In the genomic region with DNA sequence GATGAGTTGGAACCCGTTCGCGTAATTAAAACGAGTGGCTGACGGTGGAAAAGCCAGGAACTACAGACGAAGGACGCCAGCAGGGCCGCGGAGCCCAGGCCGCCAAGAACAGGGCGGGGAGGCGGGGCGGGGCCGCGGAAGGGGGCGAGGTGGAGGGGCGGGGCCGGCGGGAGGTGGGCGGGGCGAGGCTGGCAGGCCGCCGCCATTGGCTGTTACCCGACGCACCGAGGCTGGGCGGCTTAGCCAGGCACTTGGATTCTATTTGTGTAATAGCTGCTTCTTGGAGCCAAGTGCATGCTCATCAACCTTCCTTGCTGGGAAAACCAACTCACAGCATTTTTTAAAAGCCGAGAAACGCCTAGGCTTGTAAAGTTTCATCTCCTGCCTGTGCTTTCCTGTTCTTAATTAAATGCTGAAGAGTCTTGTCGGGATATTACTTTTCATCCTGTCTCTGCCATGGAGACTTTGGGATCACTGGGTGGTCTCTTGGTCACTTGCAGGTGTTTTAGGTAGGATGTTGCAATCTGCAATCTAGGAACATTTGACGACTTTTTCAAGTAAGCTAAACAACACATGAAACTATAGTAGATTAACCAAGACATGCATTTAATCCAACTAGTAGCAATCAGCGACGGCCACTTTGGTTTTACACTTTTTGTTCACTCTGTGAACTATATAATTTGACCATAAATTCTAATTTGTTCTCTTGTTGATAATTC, we compare ENCODE assay signal across 8 cellular contexts.
A peak's percentile ranks its signal among the peaks of the same experiment; 100 is the strongest.
DNase-seq lines count a peak whose midpoint lies in the region; ATAC-seq and TF ChIP-seq lines count a peak whose summit lies in the region.

No MANE protein-coding gene starts in this region.

- in situ Hi-C loops in astrocyte of the cerebellum (cut with HindIII; ENCODE audit: low sequenced_read_pairs) = no loop called here

- TF ChIP-seq CTCF in astrocyte of the cerebellum (IDR thresholded peaks at IDR 0.05; ENCODE audit: low read depth, low read length, missing control alignments) = no peak

- ATAC-seq in GM18499 (IDR thresholded peaks at IDR 0.05; ENCODE audit: insufficient read depth, unreplicated experiment) (peak; percentile 22), HG02943 (IDR thresholded peaks at IDR 0.05; ENCODE audit: low read depth, unreplicated experiment) (peak; percentile 50), aorta (ENCODE audit: low FRiP score) (peak; percentile 93)

- no peaks in the 10 kb centered on the region for H3K27me3 ChIP-seq in rectal smooth muscle tissue (ENCODE audit: control insufficient read depth, insufficient read depth, low read length)
- H3K27me3 ChIP-seq in aorta (ENCODE audit: control insufficient read depth in 1 of 2, insufficient read depth in 2 of 2, low read length in 1 of 2) = no peaks in the 10 kb centered on the region

- H3K27ac ChIP-seq in rectal smooth muscle tissue (ENCODE audit: low read depth, low read length) (peak overlapping the region; percentile 98), aorta (ENCODE audit: low read depth in 1 of 2, low read length in 2 of 2) (peak overlapping the region; percentile 98 to 100)

- H3K4me3 ChIP-seq in astrocyte of the cerebellum (ENCODE audit: low read depth, low read length) = peak overlapping the region; percentile 65
- peak overlapping the region; percentile 83 for H3K4me3 ChIP-seq in rectal smooth muscle tissue (ENCODE audit: low read length)
- H3K4me3 ChIP-seq in aorta (ENCODE audit: low read length in 2 of 2) = peak overlapping the region; percentile 64 to 97

- intact Hi-C loops in aorta (cut with DNase I) = loop anchor here (5.0 kb wide), 2 partner anchors 240 to 335 kb away; no protein-coding TSS in a partner anchor

- peak; percentile 73 for DNase-seq in NCI-H2029 (lab: John Stamatoyannopoulos, UW)
- DNase-seq in T1000 (lab: John Stamatoyannopoulos, UW) = peak; percentile 75
- peak; percentile 81 for DNase-seq in astrocyte of the cerebellum (ENCODE audit: low read depth)
- DNase-seq in hepatic stellate cell (ENCODE audit: low spot score) = peak; percentile 92
- peak; percentile 92 to 95 for DNase-seq in aorta

- H3K9me3 ChIP-seq in aorta (ENCODE audit: control insufficient read depth, low read length) = no peaks in the 10 kb centered on the region

- no peaks in the 10 kb centered on the region for H3K36me3 ChIP-seq in rectal smooth muscle tissue (ENCODE audit: control insufficient read depth, insufficient read depth, low read length)
- no peaks in the 10 kb centered on the region for H3K36me3 ChIP-seq in aorta (ENCODE audit: control insufficient read depth in 1 of 2, insufficient read depth in 2 of 2, low read length in 1 of 2)

- peak overlapping the region; percentile 80 for H3K9ac ChIP-seq in rectal smooth muscle tissue (ENCODE audit: low read length)

- H3K4me1 ChIP-seq in rectal smooth muscle tissue (ENCODE audit: control insufficient read depth, insufficient read depth, low read length) = peaks cover 18% of the 10 kb centered on the region
- peaks cover 0 to 2% of the 10 kb centered on the region in 2 donors for H3K4me1 ChIP-seq in aorta (ENCODE audit: control insufficient read depth in 1 of 2, insufficient read depth in 2 of 2, low read length in 2 of 2)

- WGBS in aorta, 2 donors = 2 to 3% methylated on average over 30 to 33 of the region's 33 CpGs

Comparison
In these comparisons a context has a peak if more than half of its experiments do, and no peak if none do; other contexts are left out.
1. Peak in every context shown above with its lines: DNase-seq, ATAC-seq, H3K4me3 ChIP-seq and H3K27ac ChIP-seq.
2. ATAC-seq: peak in every context shown above with its lines; median percentile 93 in aorta; 50 in HG02943; 22 in GM18499.